ENCODE assay signal across 10 cellular contexts in the genomic region with DNA sequence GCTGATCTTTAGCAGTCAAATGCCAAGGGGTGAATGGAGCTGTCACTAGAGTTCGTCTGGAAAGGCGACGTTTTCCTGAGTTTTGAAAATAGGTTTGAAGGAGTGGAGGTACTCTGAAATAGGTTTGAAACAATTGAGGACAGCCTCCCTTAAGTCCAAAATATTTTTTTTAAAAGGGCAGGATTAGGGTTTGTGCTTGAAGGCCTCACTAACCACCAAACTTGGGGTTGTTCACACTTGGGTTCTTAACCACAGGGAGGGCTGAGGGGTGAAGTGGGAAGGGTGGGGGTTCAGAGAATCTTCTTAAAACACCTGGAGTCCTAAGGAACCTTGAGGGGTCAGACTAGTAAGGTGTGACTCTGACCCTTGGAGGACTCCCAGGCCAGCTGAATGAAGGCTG. TPM values are rescaled to one million over a fixed set of nuclear protein-coding genes. Genes with fewer than 3 reads are reported as not detected.
DNase-seq lines count a peak whose midpoint lies in the region; ATAC-seq and TF ChIP-seq lines count a peak whose summit lies in the region.
"Had no signal": no experiment of that assay in that cellular context is flagged by ENCODE, and none has a peak within 500 bp of the region (broad histone marks: within the 10 kb centered on the region; RNA-seq: fewer than 3 reads in every experiment).

No MANE protein-coding gene starts in this region.

- no peaks in the 10 kb centered on the region for H3K9me3 Mint-ChIP-seq in activated CD8-positive, alpha-beta memory T cell treated with anti-CD3 and anti-CD28 coated beads, Interleukin-2, amount 10 ng/mL, durations not matched to agents 7 days and 5 days (ENCODE audit: low read depth)

- no peaks in the 10 kb centered on the region for H3K79me1 ChIP-seq in neuronal stem cell (ENCODE audit: low read depth, low read length)

- no peak overlapping the region for H3K14ac ChIP-seq in neuronal stem cell (ENCODE audit: low read length)

- H3K36me3 Mint-ChIP-seq in activated CD8-positive, alpha-beta memory T cell treated with anti-CD3 and anti-CD28 coated beads, Interleukin-2, amount 10 ng/mL, durations not matched to agents 7 days and 5 days = no peaks in the 10 kb centered on the region

- H3K9me3 ChIP-seq in MM.1S (replicated peaks; ENCODE audit: insufficient read depth, low read length) = no peaks in the 10 kb centered on the region
- H3K9me3 ChIP-seq in ascending aorta = no peaks in the 10 kb centered on the region
- H3K9me3 ChIP-seq in neuronal stem cell (replicated peaks in 1 of 2; ENCODE audit: control insufficient read depth in 2 of 2, insufficient read depth in 1 of 2, low read depth in 1 of 2, low read length in 2 of 2) = no peaks in the 10 kb centered on the region
- H3K9me3 ChIP-seq: transverse colon had no signal

- no peak overlapping the region for H2BK12ac ChIP-seq in neuronal stem cell (ENCODE audit: low read length)

- H3K4me1 ChIP-seq in MM.1S (ENCODE audit: low read length) (peaks cover 35% of the 10 kb centered on the region), ascending aorta (no peaks in the 10 kb centered on the region), neuronal stem cell (ENCODE audit: control insufficient read depth in 2 of 2, insufficient read depth in 1 of 2, low read depth in 1 of 2, low read length in 2 of 2) (peaks cover 7 to 26% of the 10 kb centered on the region in 2 donors)

- H2AFZ ChIP-seq in MM.1S (ENCODE audit: low read length) = peak overlapping the region; percentile 53
- H2AFZ ChIP-seq in neuronal stem cell (ENCODE audit: low read length) = peak overlapping the region; percentile 71

- no peaks in the 10 kb centered on the region for H3F3A ChIP-seq in MM.1S (ENCODE audit: insufficient read depth, low read length)

- peak overlapping the region; percentile 79 for H3K27ac Mint-ChIP-seq in activated CD8-positive, alpha-beta memory T cell treated with anti-CD3 and anti-CD28 coated beads, Interleukin-2, amount 10 ng/mL, durations not matched to agents 7 days and 5 days

- no peaks in the 10 kb centered on the region for H3K36me3 ChIP-seq in MM.1S (replicated peaks; ENCODE audit: insufficient read depth, low read length)
- H3K36me3 ChIP-seq in ascending aorta = no peaks in the 10 kb centered on the region
- H3K36me3 ChIP-seq in neuronal stem cell (replicated peaks in 1 of 2; ENCODE audit: control insufficient read depth in 2 of 2, insufficient read depth in 2 of 2, low read length in 2 of 2) = no peaks in the 10 kb centered on the region
- H3K36me3 ChIP-seq: transverse colon had no signal

- no peak overlapping the region for H4K8ac ChIP-seq in neuronal stem cell (ENCODE audit: low read depth, low read length)

- intact Hi-C loops in ascending aorta (cut with DNase I) = loop anchor here (2.0 to 5.0 kb wide), 2 partner anchors 73 to 84 kb away; a partner anchor contains a TSS

- no peak overlapping the region for H3K4ac ChIP-seq in neuronal stem cell (ENCODE audit: low read length)

- H4K20me1 ChIP-seq in MM.1S (ENCODE audit: insufficient read depth, low read length) = no peaks in the 10 kb centered on the region

- H3K18ac ChIP-seq in neuronal stem cell (ENCODE audit: low read length) = no peak overlapping the region

- no peak overlapping the region for H4K91ac ChIP-seq in neuronal stem cell (ENCODE audit: low read depth, low read length, poor library complexity)

- WGBS in neuronal stem cell (ENCODE audit: extremely low coverage in 2 of 2, insufficient read length in 2 of 2, insufficient replicate concordance in 1 of 2), 2 donors = no CpG with 5 or more reads among the region's 3 CpGs

- no peaks in the 10 kb centered on the region for H3K27me3 Mint-ChIP-seq in activated CD8-positive, alpha-beta memory T cell treated with anti-CD3 and anti-CD28 coated beads, Interleukin-2, amount 10 ng/mL, durations not matched to agents 7 days and 5 days

- H2BK120ac ChIP-seq in neuronal stem cell (ENCODE audit: low read depth, low read length) = no peak overlapping the region

- no peak overlapping the region for H2BK15ac ChIP-seq in neuronal stem cell (ENCODE audit: low read length)

- H2BK5ac ChIP-seq in neuronal stem cell (ENCODE audit: low read length) = no peak overlapping the region

- H3K4me3 ChIP-seq in MM.1S (ENCODE audit: low read length) (no peak overlapping the region), ascending aorta (no peak overlapping the region), neuronal stem cell (ENCODE audit: low read length in 2 of 2) (no peak overlapping the region)
- H3K4me3 ChIP-seq: transverse colon had no signal

- DNase-seq in activated CD8-positive, alpha-beta memory T cell treated with anti-CD3 and anti-CD28 coated beads, Interleukin-2, amount 10 ng/mL, durations not matched to agents 7 days and 5 days = no peak
- no peak for DNase-seq in activated CD8-positive, alpha-beta memory T cell treated with anti-CD3 and anti-CD28 coated beads, Interleukin-2, amount 50 U/mL, for 48 hours
- DNase-seq in MM.1S = no peak
- no peak for DNase-seq in ascending aorta (ENCODE audit: low spot score in 2 of 2)
- no peak for DNase-seq in neuronal stem cell (ENCODE audit: low spot score)
- DNase-seq in GOT3 (lab: John Stamatoyannopoulos, UW) = no peak
- no peak for DNase-seq in NCI-H2171 (lab: John Stamatoyannopoulos, UW)

- H3K27me3 ChIP-seq in MM.1S (replicated peaks; ENCODE audit: insufficient read depth, low read length) (no peaks in the 10 kb centered on the region), ascending aorta (no peaks in the 10 kb centered on the region), neuronal stem cell (ENCODE audit: control insufficient read depth in 3 of 3, insufficient read depth in 3 of 3, low read depth in 1 of 3, low read length in 3 of 3) (no peaks in the 10 kb centered on the region)
- H3K27me3 ChIP-seq: transverse colon had no signal

- H3K4me3 Mint-ChIP-seq in activated CD8-positive, alpha-beta memory T cell treated with anti-CD3 and anti-CD28 coated beads, Interleukin-2, amount 10 ng/mL, durations not matched to agents 7 days and 5 days = no peak overlapping the region

- H3K23ac ChIP-seq in neuronal stem cell (ENCODE audit: low read depth, low read length, poor library complexity) = no peak overlapping the region

- H3K4me1 Mint-ChIP-seq in activated CD8-positive, alpha-beta memory T cell treated with anti-CD3 and anti-CD28 coated beads, Interleukin-2, amount 10 ng/mL, durations not matched to agents 7 days and 5 days = peaks cover 45% of the 10 kb centered on the region

- H3K79me2 ChIP-seq in MM.1S (ENCODE audit: low read length) = no peaks in the 10 kb centered on the region

- no peak for ATAC-seq in activated CD8-positive, alpha-beta memory T cell treated with anti-CD3 and anti-CD28 coated beads, Interleukin-2, amount 10 ng/mL, durations not matched to agents 7 days and 5 days
- ATAC-seq in GM18909 (IDR thresholded peaks at IDR 0.05; ENCODE audit: poor library complexity, unreplicated experiment) = no peak

- peak overlapping the region; percentile 56; the same call in 1 of the 2 replicates for H3K4me2 ChIP-seq in MM.1S (ENCODE audit: low read depth, low read length)
- H3K4me2 ChIP-seq in neuronal stem cell (ENCODE audit: insufficient read depth, low read length, poor library complexity, severe bottlenecking) = no peak overlapping the region

- CTCF ChIA-PET in activated CD8-positive, alpha-beta memory T cell treated with anti-CD3 and anti-CD28 coated beads, Interleukin-2, amount 10 ng/mL, durations not matched to agents 7 days and 5 days (lab: Charles Lee) = interaction anchor here (0.7 to 8.0 kb wide), 51 partner anchors 9 to 839 kb away, joined by 3 to 195 read pairs (median 5); a partner anchor contains a TSS

- H3K27ac ChIP-seq in MM.1S (ENCODE audit: low read length) = no peak overlapping the region
- H3K27ac ChIP-seq in ascending aorta = peak overlapping the region; percentile 17 to 22
- no peak overlapping the region for H3K27ac ChIP-seq in neuronal stem cell (replicated peaks; ENCODE audit: low read length)

- H3K9ac ChIP-seq in MM.1S (ENCODE audit: low read length) (0 out of 2 replicates have a peak overlapping the region, but pooled peaks have one; percentile 23), neuronal stem cell (ENCODE audit: low read depth, low read length, poor library complexity) (no peak overlapping the region)

- no peak for TF ChIP-seq CTCF in MM.1S (IDR thresholded peaks at IDR 0.05; ENCODE audit: low read length)
- TF ChIP-seq CTCF in ascending aorta (IDR thresholded peaks at IDR 0.05) = no peak

- no peaks in the 10 kb centered on the region for H3K9me2 ChIP-seq in MM.1S (replicated peaks; ENCODE audit: insufficient read depth, low read length)

- no peak overlapping the region for H2AK5ac ChIP-seq in neuronal stem cell (ENCODE audit: low read depth, low read length)

RNA-seq across cellular contexts. Expression of a gene that starts 3.5 kb away (rescaled TPM):
- total RNA-seq in activated CD8-positive, alpha-beta memory T cell treated with anti-CD3 and anti-CD28 coated beads, Interleukin-2, amount 10 ng/mL, durations not matched to agents 7 days and 5 days = under 1 TPM; 0.12 to 0.19 TPM
- total RNA-seq in ascending aorta = 7.2 TPM
- not detected for polyA plus RNA-seq in neuronal stem cell (2013, experiment 1 of 2)
- polyA plus RNA-seq in neuronal stem cell (2013, experiment 2 of 2) = not detected
- total RNA-seq: myocyte had no signal

RNA-seq across cellular contexts. Expression of a gene that starts 7.4 kb away (rescaled TPM):
- 10 to 100 TPM; 23.8 to 28.2 TPM for total RNA-seq in activated CD8-positive, alpha-beta memory T cell treated with anti-CD3 and anti-CD28 coated beads, Interleukin-2, amount 10 ng/mL, durations not matched to agents 7 days and 5 days
- total RNA-seq in ascending aorta = 8.8 TPM
- 17.5 TPM for polyA plus RNA-seq in neuronal stem cell (2013, experiment 1 of 2)
- 17.1 TPM for polyA plus RNA-seq in neuronal stem cell (2013, experiment 2 of 2)

RNA-seq across cellular contexts. Expression of a gene that starts 37.8 kb away (rescaled TPM):
- total RNA-seq in activated CD8-positive, alpha-beta memory T cell treated with anti-CD3 and anti-CD28 coated beads, Interleukin-2, amount 10 ng/mL, durations not matched to agents 7 days and 5 days = 10 to 100 TPM; 65.4 to 68.7 TPM
- 40.7 TPM for total RNA-seq in ascending aorta
- 40.3 TPM for polyA plus RNA-seq in neuronal stem cell (2013, experiment 1 of 2)
- polyA plus RNA-seq in neuronal stem cell (2013, experiment 2 of 2) = 38.7 TPM

RNA-seq across cellular contexts. Expression of a gene that starts 51.4 kb away (rescaled TPM):
- 10 to 100 TPM in 1 of 2 experiments, 1 to 10 TPM in 1; 7.7 to 10.0 TPM for total RNA-seq in activated CD8-positive, alpha-beta memory T cell treated with anti-CD3 and anti-CD28 coated beads, Interleukin-2, amount 10 ng/mL, durations not matched to agents 7 days and 5 days
- 185 TPM for total RNA-seq in ascending aorta
- polyA plus RNA-seq in neuronal stem cell (2013, experiment 1 of 2) = 83.7 TPM
- 84.0 TPM for polyA plus RNA-seq in neuronal stem cell (2013, experiment 2 of 2)

Comparison
In these comparisons a context has a peak if more than half of its experiments do, and no peak if none do; other contexts are left out.
1. H3K27ac ChIP-seq: peak in ascending aorta (2 of 2); none in MM.1S (single experiment) and neuronal stem cell (single experiment).